9 cellular contexts compared by ENCODE assay signal in the genomic region with DNA sequence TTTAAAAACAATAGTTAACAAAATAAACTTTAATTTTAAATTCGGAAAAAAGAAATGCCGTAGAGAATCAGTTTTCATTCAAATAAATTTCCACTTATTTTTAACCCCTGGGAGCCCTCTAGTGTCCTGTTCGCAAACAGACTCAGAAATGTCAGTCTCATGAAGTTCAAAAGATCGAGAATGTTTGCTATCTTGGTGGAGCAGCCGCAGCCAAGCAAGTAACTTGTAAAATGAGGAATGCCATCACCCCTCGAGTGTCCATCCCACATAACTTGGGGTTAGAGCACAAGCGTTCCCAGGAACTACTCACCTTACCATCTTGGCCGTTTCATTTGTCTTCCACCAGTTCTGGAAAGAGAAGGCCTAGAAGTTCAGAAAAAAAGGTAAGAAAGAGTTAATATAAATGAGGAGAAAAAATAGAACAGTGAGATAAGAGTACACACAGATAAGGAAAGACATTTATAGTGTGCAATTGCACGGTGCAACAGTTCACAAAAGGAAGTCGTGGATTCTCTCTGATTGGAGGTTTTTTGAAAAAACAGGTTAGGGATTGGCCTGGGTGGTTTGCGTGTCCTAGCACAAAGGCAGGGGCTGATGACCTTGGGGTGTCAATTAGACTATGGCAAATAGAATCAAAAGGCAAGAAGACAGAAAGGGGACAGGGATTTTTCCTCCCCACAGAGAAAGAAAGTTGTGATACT. TPM values are rescaled to one million over a fixed set of nuclear protein-coding genes. Genes with fewer than 3 reads are reported as not detected.
DNase-seq lines count a peak whose midpoint lies in the region; ATAC-seq, FAIRE-seq and TF ChIP-seq lines count a peak whose summit lies in the region.
"Had no signal": no experiment of that assay in that cellular context is flagged by ENCODE, and none has a peak within 500 bp of the region (broad histone marks: within the 10 kb centered on the region; RNA-seq: fewer than 3 reads in every experiment).

A gene (minus strand): TSS at position 468 of the 701 bp plus-strand sequence. CDS start 1,650 bp downstream, outside the sequence.

- H3K4me2 ChIP-seq in GM12878 (ENCODE audit: control insufficient read depth, insufficient read depth) = no peak within 1 kb of the TSS

- RAD21 ChIA-PET in GM12878 (lab: Charles Lee; ENCODE audit: unreplicated experiment) = interaction anchor here (0.9 kb wide), 1 partner anchor 182 kb away, joined by 3 read pairs; no protein-coding TSS in a partner anchor

- H3K79me2 ChIP-seq in GM12878 (ENCODE audit: control insufficient read depth, insufficient read depth, low read length) = no peaks in the 10 kb centered on the region

- POLR2A ChIA-PET in Caco-2 (lab: Charles Lee) (no interaction called here), GM12878 (lab: Charles Lee) (no interaction called here)

- peak within 1 kb of the TSS; percentile 97 for H3K27ac Mint-ChIP-seq in Caco-2 (ENCODE audit: unreplicated experiment)
- H3K27ac Mint-ChIP-seq: stimulated activated naive CD8-positive, alpha-beta T cell treated with anti-CD3 and anti-CD28 coated beads, Interleukin-15, Interleukin-2, amounts not matched to agents 100 ng/mL and 50 ng/mL, for 24 hours had no signal

- peak; percentile 44 for ATAC-seq in GM21528 (IDR thresholded peaks at IDR 0.05; ENCODE audit: low FRiP score, unreplicated experiment)
- peak; percentile 65 for ATAC-seq in GM12878
- no peak for ATAC-seq in HG03460 (IDR thresholded peaks at IDR 0.05; ENCODE audit: unreplicated experiment)
- no peak for ATAC-seq in GM21786 (IDR thresholded peaks at IDR 0.05; ENCODE audit: unreplicated experiment)

- in situ Hi-C loops in GM12878 (cut with MboI) = loop anchor here (5.0 kb wide), 1 partner anchor 180 kb away; no protein-coding TSS in a partner anchor

- H3K4me1 ChIP-seq in Caco-2 = peaks cover 14% of the 10 kb centered on the region
- H3K4me1 ChIP-seq in GM12878 (ENCODE audit: control insufficient read depth, insufficient read depth, low read length) = no peaks in the 10 kb centered on the region
- peaks cover 0 to 2% of the 10 kb centered on the region in 2 donors for H3K4me1 ChIP-seq in small intestine (ENCODE audit: control insufficient read depth in 2 of 2, insufficient read depth in 1 of 2, low read depth in 1 of 2, low read length in 1 of 2)

- intact Hi-C loops in Caco-2 (cut with micrococcal nuclease; ENCODE audit: unreplicated experiment) = loop anchor here (1.0 kb wide), 1 partner anchor 180 kb away; no protein-coding TSS in a partner anchor
- intact Hi-C loops in GM12878 (cut with micrococcal nuclease; ENCODE audit: unreplicated experiment) = loop anchor here (1.0 kb wide), 1 partner anchor 180 kb away; no protein-coding TSS in a partner anchor

- TF ChIP-seq RAD21 in GM12878 (IDR thresholded peaks at IDR 0.05; ENCODE audit: insufficient read depth, low read depth, low read length) = peak; percentile 59

- WGBS in GM12878 (ENCODE audit: insufficient coverage, insufficient replicate concordance, low lambda C conversion rate, missing lambda C conversion rate) = 8% methylated on average over 11 of the region's 11 CpGs
- WGBS in small intestine, 3 donors = 1 to 7% (median 7%) methylated on average over 11 of the region's 11 CpGs

- H3K36me3 Mint-ChIP-seq in Caco-2 (ENCODE audit: insufficient read depth, unreplicated experiment) = peaks cover 35% of the 10 kb centered on the region

- no peak within 1 kb of the TSS for H2AFZ ChIP-seq in GM12878 (ENCODE audit: control insufficient read depth, low read depth, low read length)

- H3K4me1 Mint-ChIP-seq in Caco-2 (ENCODE audit: low read depth, unreplicated experiment) = peaks cover 14% of the 10 kb centered on the region

- H3K4me3 ChIP-seq in Caco-2 (ENCODE audit: low read depth, low read length) (peak within 1 kb of the TSS; percentile 49), GM12878 (no peak within 1 kb of the TSS), small intestine (ENCODE audit: low read depth in 1 of 2, low read length in 2 of 2) (peak within 1 kb of the TSS in 1 of 2 donors; percentile 31)

- DNase-seq in Caco-2 (peak; percentile 56 to 68), NCI-H345 treated with DMSO at 0.1 percent for 48 hours (lab: John Stamatoyannopoulos, UW; ENCODE audit: unreplicated experiment) (peak; percentile 15), GM12878 (ENCODE audit: low read depth, low spot score) (no peak), iPS-NIHi11 (ENCODE audit: low spot score) (peak; percentile 41), small intestine (peak; percentile 78)

- H3K27me3 ChIP-seq in Caco-2 (replicated peaks; ENCODE audit: control insufficient read depth, insufficient read depth, low read length) (no peaks in the 10 kb centered on the region), GM12878 (replicated peaks in 1 of 2; ENCODE audit: control insufficient read depth in 2 of 2, insufficient read depth in 2 of 2, low read length in 1 of 2) (peaks cover 0 to 4% of the 10 kb centered on the region in 2 experiments; a peak in 2 of 4 replicates), small intestine (ENCODE audit: control insufficient read depth in 2 of 2, insufficient read depth in 2 of 2, low read length in 2 of 2) (no peaks in the 10 kb centered on the region)

- no peak for TF ChIP-seq POLR2A in GM12878 (IDR thresholded peaks at IDR 0.05; ENCODE audit: low read depth, low read length)

- no peaks in the 10 kb centered on the region for H3K27me3 Mint-ChIP-seq in Caco-2 (ENCODE audit: insufficient read depth, unreplicated experiment)

- no peak for TF ChIP-seq EP300 in GM12878 (IDR thresholded peaks at IDR 0.05; ENCODE audit: borderline replicate concordance in 1 of 2, control insufficient read depth in 1 of 2, low read depth in 2 of 2, low read length in 2 of 2)

- SMC1A ChIA-PET in GM12878 (lab: Charles Lee; ENCODE audit: uncharacterized antibody, unreplicated experiment) = interaction anchor here (1.2 to 1.8 kb wide), 2 partner anchors 180 to 182 kb away, joined by 3 to 6 read pairs; no protein-coding TSS in a partner anchor

- H3K9me3 ChIP-seq in Caco-2 (no peaks in the 10 kb centered on the region), GM12878 (replicated peaks; ENCODE audit: control insufficient read depth, insufficient read depth, low read length) (no peaks in the 10 kb centered on the region), small intestine (ENCODE audit: control insufficient read depth, low read depth) (no peaks in the 10 kb centered on the region)

- FAIRE-seq in GM12878 (lab: Jason Lieb, UNC) (peak; percentile 61), small intestine (lab: Jason Lieb, UNC) (no peak)

- H3K27ac ChIP-seq in GM12878 (ENCODE audit: control insufficient read depth, insufficient read depth) (no peak within 1 kb of the TSS), small intestine (ENCODE audit: low read depth in 1 of 2, low read length in 1 of 2) (peak within 1 kb of the TSS; percentile 36 to 81)

- CTCF ChIA-PET in Caco-2 (lab: Charles Lee) (no interaction called here), GM12878 (lab: Yijun Ruan, JAX) (interaction anchor here (0.7 to 1.7 kb wide), 9 partner anchors 9 to 1397 kb away, joined by 3 to 9 read pairs (median 4); no protein-coding TSS in a partner anchor)

- H3K9me3 Mint-ChIP-seq in Caco-2 (ENCODE audit: unreplicated experiment) = no peaks in the 10 kb centered on the region
- H3K9me3 Mint-ChIP-seq: stimulated activated naive CD8-positive, alpha-beta T cell treated with anti-CD3 and anti-CD28 coated beads, Interleukin-15, Interleukin-2, amounts not matched to agents 100 ng/mL and 50 ng/mL, for 24 hours had no signal

- BruUV-seq in Caco-2 (replicated peaks; lab: Mats Ljungman, UMichigan) (no TSS peak), GM12878 (replicated peaks; lab: Mats Ljungman, UMichigan) (no TSS peak)

- TF ChIP-seq CTCF in Caco-2 (IDR thresholded peaks at IDR 0.05; ENCODE audit: insufficient read depth in 1 of 2, low read depth in 1 of 2, low read length in 1 of 2, severe bottlenecking in 1 of 2, unreplicated experiment in 1 of 2) (peak; percentile 25 to 27), GM12878 (IDR thresholded peaks at IDR 0.05 in 2 of 3, conservative IDR thresholded peaks at IDR 0.05 in 1 of 3; ENCODE audit: control insufficient read depth in 2 of 3, extremely low read depth in 1 of 3, insufficient read depth in 1 of 3, low read depth in 3 of 3, low read length in 3 of 3) (peak; percentile 45 to 48 (median 45); a peak in 5 of 6 replicates)

- no peaks in the 10 kb centered on the region for H4K20me1 ChIP-seq in GM12878 (ENCODE audit: control insufficient read depth, insufficient read depth)

- H3K9ac ChIP-seq in GM12878 (ENCODE audit: control insufficient read depth, insufficient read depth, low read length) = no peak within 1 kb of the TSS

- H3K4me3 Mint-ChIP-seq in Caco-2 (ENCODE audit: unreplicated experiment) = peak within 1 kb of the TSS; percentile 89
- H3K4me3 Mint-ChIP-seq: stimulated activated naive CD8-positive, alpha-beta T cell treated with anti-CD3 and anti-CD28 coated beads, Interleukin-15, Interleukin-2, amounts not matched to agents 100 ng/mL and 50 ng/mL, for 24 hours had no signal

- H3K36me3 ChIP-seq in Caco-2 (ENCODE audit: control insufficient read depth, insufficient read depth, low read length) (no peaks in the 10 kb centered on the region), GM12878 (ENCODE audit: control insufficient read depth in 2 of 2, insufficient read depth in 2 of 2, low read length in 1 of 2) (no peaks in the 10 kb centered on the region), small intestine (ENCODE audit: control insufficient read depth in 2 of 2, insufficient read depth in 2 of 2, low read length in 2 of 2) (no peaks in the 10 kb centered on the region)

TF ChIP-seq in GM12878, 131 proteins besides CTCF, POLR2A, EP300 and RAD21 (continues in another document):
- peak; percentile 35; the same call in 1 of the 2 replicates for TF ChIP-seq SMC3 (IDR thresholded peaks at IDR 0.05; ENCODE audit: borderline replicate concordance, low read length)

RNA-seq across cellular contexts. Expression of the gene that starts here (rescaled TPM):
- total RNA-seq in Caco-2 (2022) (42.5 and 48.5 TPM in 2 replicates), GM12878 (2014; rRNA removed) (under 0.01 and 0.05 TPM in 2 replicates), GM12878 (2014; rRNA removed; fragmentation: Illumina TruSeq; extraction: Trizol) (0.09 TPM in 2 replicates), GM12878 (2021) (0.21 TPM in 2 replicates)
- not detected in 2 replicates for total RNA-seq in GM12878 (2013; cell fraction: nucleolus; rRNA removed)
- not detected for polyA plus RNA-seq in GM12878 (2011; ENCODE audit: low read depth)
- polyA plus RNA-seq in GM12878 (2011; rRNA removed) (0.05 and 0.13 TPM in 2 replicates), GM12878 (2014; fragmentation: Illumina TruSeq; extraction: Trizol) (0.07 and 0.76 TPM in 2 replicates), GM12878 (2014; fragmentation: Nextera tagmentation; extraction: Ambion mirVana) (under 1 TPM in 1 of 2 experiments, not detected in 1; 0.02 TPM), GM12878 (2014; rRNA removed) (0.04 TPM in 1 of 2 replicates, not detected in the other), GM12878 (2016; fragmentation: Nextera tagmentation; extraction: Ambion mirVana) (under 1 TPM; 0.15 to 0.20 TPM), small intestine (10 to 100 TPM in 1 of 3 donors, 1 to 10 TPM in 2; 1.8 to 10.7 (median 4.3) TPM)
- polyA plus RNA-seq in GM12878 (2011; cell fraction: cytosol; rRNA removed) = 0.05 and 0.07 TPM in 2 replicates
- polyA plus RNA-seq in GM12878 (2011; cell fraction: nucleus; rRNA removed) = 0.04 and 0.07 TPM in 2 replicates
- 0.07 and 0.17 TPM in 2 replicates for polyA plus RNA-seq in GM12878 (2012)
- polyA minus RNA-seq in GM12878 (2011; rRNA and poly(A)+ RNA removed) = 0.31 TPM in 1 of 2 replicates, not detected in the other
- not detected in 2 replicates for polyA minus RNA-seq in GM12878 (2011; cell fraction: cytosol; rRNA and poly(A)+ RNA removed)
- polyA minus RNA-seq in GM12878 (2011; cell fraction: nucleus; rRNA and poly(A)+ RNA removed) = 0.67 TPM in 1 of 2 replicates, not detected in the other

Comparison
In these comparisons a context has a peak if more than half of its experiments do, and no peak if none do; other contexts are left out.
1. RNA of the gene that starts here (total RNA-seq): 42.5 to 48.5 TPM in Caco-2; under 0.01 to 0.21 TPM in GM12878; every median in the first group is over 10 times any median in the second.
2. Peak in ATAC-seq in GM12878; RNA of the gene not detected or under 1 TPM.